Comparison of ENCODE assay signal across 28 cellular contexts in the genomic region with DNA sequence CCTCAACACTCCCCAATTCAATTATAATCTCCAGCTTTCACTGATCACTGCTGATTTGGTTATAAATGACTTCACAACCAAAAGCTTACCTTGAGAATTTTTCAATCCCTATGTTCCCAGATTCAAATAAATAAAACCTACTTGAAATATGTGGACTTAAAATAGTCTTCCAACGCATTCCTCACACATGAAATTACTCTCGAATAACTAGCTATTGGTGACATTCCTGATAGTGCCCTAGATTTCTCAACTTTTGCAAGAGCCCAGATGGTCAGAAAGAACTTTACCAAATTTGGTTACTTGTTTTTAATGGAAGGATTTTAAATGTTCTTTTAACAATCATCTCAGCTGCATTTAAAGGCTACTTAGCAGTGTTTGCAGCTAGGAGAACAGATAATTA.
DNase-seq lines count a peak whose midpoint lies in the region; ATAC-seq, FAIRE-seq and TF ChIP-seq lines count a peak whose summit lies in the region.
"Had no signal": no experiment of that assay in that cellular context is flagged by ENCODE, and none has a peak within 500 bp of the region (broad histone marks: within the 10 kb centered on the region; RNA-seq: fewer than 3 reads in every experiment).

No MANE protein-coding gene starts in this region.

- DNase-seq in left ventricle myocardium superior (no peak), heart right ventricle (no peak), ascending aorta (ENCODE audit: low spot score in 2 of 2) (no peak), osteoblast (ENCODE audit: insufficient read length, low spot score, missing footprints) (peak; percentile 27), GM12891 (ENCODE audit: insufficient read length, low spot score) (no peak)
- DNase-seq in activated T-helper 2 cell treated with anti-CD3 and anti-CD28 coated beads, Interferon-gamma antibody, Interleukin-2, Interleukin-4, amounts not matched to agents 10 μg/mL and 5 μg/mL and 100 μg/mL, durations not matched to agents 14 hours and 24 hours and 36 hours (ENCODE audit: low spot score): no peak
- DNase-seq: AML-193; CD4-positive, alpha-beta T cell; Karpas-422; NCI-H1092; NCI-H1436; NCI-H187; NCI-H2081 treated with DMSO at 0.1 percent for 48 hours; NCI-H2171; NCI-H226; NCI-H510A; NCI-H69; SHP77 had no signal

- intact Hi-C loops in left ventricle myocardium superior (cut with micrococcal nuclease) (no loop called here), heart right ventricle (cut with DNase I) (no loop called here), ascending aorta (cut with DNase I) (loop anchor here (5.0 kb wide), 1 partner anchor 64 kb away; no protein-coding TSS in a partner anchor)
- intact Hi-C loops in activated T-helper 2 cell treated with anti-CD3 and anti-CD28 coated beads, Interferon-gamma antibody, Interleukin-2, Interleukin-4, amounts not matched to agents 10 μg/mL and 5 μg/mL and 100 μg/mL, durations not matched to agents 14 hours and 24 hours and 36 hours (cut with micrococcal nuclease): no loop called here

- H3K27ac ChIP-seq in heart right ventricle (no peak overlapping the region), ascending aorta (peak overlapping the region; percentile 33 to 54), osteoblast (ENCODE audit: low read depth, low read length) (no peak overlapping the region)
- H3K27ac ChIP-seq: 22Rv1; BLaER1 treated with 17β-estradiol and CSF1 and Interleukin-3, amounts not matched to agents 10 nM and 100 nM; RWPE1 had no signal

- no peaks in the 10 kb centered on the region for H3K9me3 Mint-ChIP-seq in activated T-helper 2 cell treated with anti-CD3 and anti-CD28 coated beads, Interferon-gamma antibody, Interleukin-2, Interleukin-4, amounts not matched to agents 10 μg/mL and 5 μg/mL and 100 μg/mL, durations not matched to agents 14 hours and 24 hours and 36 hours
- H3K9me3 Mint-ChIP-seq: CD4-positive, alpha-beta T cell had no signal

- H3K36me3 ChIP-seq in heart right ventricle: no peaks in the 10 kb centered on the region
- H3K36me3 ChIP-seq in ascending aorta: no peaks in the 10 kb centered on the region
- no peaks in the 10 kb centered on the region for H3K36me3 ChIP-seq in osteoblast (ENCODE audit: insufficient read depth, low read length)
- H3K36me3 ChIP-seq: BLaER1 treated with 17β-estradiol and CSF1 and Interleukin-3, amounts not matched to agents 10 nM and 100 nM had no signal

- H3K4me1 ChIP-seq in heart right ventricle (peaks cover 0 to 5% (median 0%) of the 10 kb centered on the region in 9 donors), ascending aorta (peaks cover 0 to 12% of the 10 kb centered on the region in 2 donors), osteoblast (ENCODE audit: insufficient read depth, low read length) (no peaks in the 10 kb centered on the region)
- H3K4me1 ChIP-seq: BLaER1 treated with 17β-estradiol and CSF1 and Interleukin-3, amounts not matched to agents 10 nM and 100 nM had no signal

- H3K79me2 ChIP-seq in osteoblast (ENCODE audit: insufficient read depth, low read length): no peaks in the 10 kb centered on the region

- no peak for FAIRE-seq in GM12891 (lab: Jason Lieb, UNC)
- FAIRE-seq: D721Med, GM12892, H54, HepG2 had no signal

- ATAC-seq in left ventricle myocardium superior (peak; percentile 31), heart right ventricle (no peak), GM21723 (IDR thresholded peaks at IDR 0.05; ENCODE audit: unreplicated experiment) (no peak), HG03565 (IDR thresholded peaks at IDR 0.05; ENCODE audit: unreplicated experiment) (no peak)
- ATAC-seq: HepG2, Panc1 had no signal

- TF ChIP-seq CTCF in heart right ventricle (IDR thresholded peaks at IDR 0.05) (no peak), ascending aorta (IDR thresholded peaks at IDR 0.05) (no peak), osteoblast (IDR thresholded peaks at IDR 0.05; ENCODE audit: extremely low read depth, low read depth, low read length) (no peak)

- no peak overlapping the region for H3K27ac Mint-ChIP-seq in activated T-helper 2 cell treated with anti-CD3 and anti-CD28 coated beads, Interferon-gamma antibody, Interleukin-2, Interleukin-4, amounts not matched to agents 10 μg/mL and 5 μg/mL and 100 μg/mL, durations not matched to agents 14 hours and 24 hours and 36 hours
- H3K27ac Mint-ChIP-seq: CD4-positive, alpha-beta T cell had no signal

- no peaks in the 10 kb centered on the region for H3K36me3 Mint-ChIP-seq in activated T-helper 2 cell treated with anti-CD3 and anti-CD28 coated beads, Interferon-gamma antibody, Interleukin-2, Interleukin-4, amounts not matched to agents 10 μg/mL and 5 μg/mL and 100 μg/mL, durations not matched to agents 14 hours and 24 hours and 36 hours (ENCODE audit: low read depth)

- peaks cover 3% of the 10 kb centered on the region for H3K27me3 Mint-ChIP-seq in activated T-helper 2 cell treated with anti-CD3 and anti-CD28 coated beads, Interferon-gamma antibody, Interleukin-2, Interleukin-4, amounts not matched to agents 10 μg/mL and 5 μg/mL and 100 μg/mL, durations not matched to agents 14 hours and 24 hours and 36 hours (ENCODE audit: low read depth)
- H3K27me3 Mint-ChIP-seq: CD4-positive, alpha-beta T cell had no signal

- no peaks in the 10 kb centered on the region for H4K20me1 ChIP-seq in osteoblast (ENCODE audit: insufficient read depth, low read length)
- H4K20me1 ChIP-seq: BLaER1 treated with 17β-estradiol and CSF1 and Interleukin-3, amounts not matched to agents 10 nM and 100 nM had no signal

- no peak overlapping the region for H3K4me3 ChIP-seq in heart right ventricle
- H3K4me3 ChIP-seq in ascending aorta: no peak overlapping the region
- H3K4me3 ChIP-seq in osteoblast (ENCODE audit: insufficient read depth, low read length): no peak overlapping the region
- H3K4me3 ChIP-seq: BLaER1 treated with 17β-estradiol and CSF1 and Interleukin-3, amounts not matched to agents 10 nM and 100 nM had no signal

- no peak overlapping the region for H2AFZ ChIP-seq in osteoblast (ENCODE audit: low read length)

- no peak for TF ChIP-seq POLR2A in GM12891 (IDR thresholded peaks at IDR 0.05; ENCODE audit: low read depth, low read length)

- no peaks in the 10 kb centered on the region for H3K9me3 ChIP-seq in heart right ventricle
- no peaks in the 10 kb centered on the region for H3K9me3 ChIP-seq in ascending aorta
- no peaks in the 10 kb centered on the region for H3K9me3 ChIP-seq in osteoblast (ENCODE audit: low read depth, low read length)
- H3K9me3 ChIP-seq: BLaER1 treated with 17β-estradiol and CSF1 and Interleukin-3, amounts not matched to agents 10 nM and 100 nM had no signal

- H3K4me3 Mint-ChIP-seq in activated T-helper 2 cell treated with anti-CD3 and anti-CD28 coated beads, Interferon-gamma antibody, Interleukin-2, Interleukin-4, amounts not matched to agents 10 μg/mL and 5 μg/mL and 100 μg/mL, durations not matched to agents 14 hours and 24 hours and 36 hours (ENCODE audit: low read depth): no peak overlapping the region
- H3K4me3 Mint-ChIP-seq: CD4-positive, alpha-beta T cell had no signal

- H3K4me1 Mint-ChIP-seq in activated T-helper 2 cell treated with anti-CD3 and anti-CD28 coated beads, Interferon-gamma antibody, Interleukin-2, Interleukin-4, amounts not matched to agents 10 μg/mL and 5 μg/mL and 100 μg/mL, durations not matched to agents 14 hours and 24 hours and 36 hours (ENCODE audit: low read depth): no peaks in the 10 kb centered on the region

- H3K4me2 ChIP-seq in osteoblast (ENCODE audit: insufficient read depth, low read length): no peak overlapping the region
- H3K4me2 ChIP-seq: BLaER1 treated with 17β-estradiol and CSF1 and Interleukin-3, amounts not matched to agents 10 nM and 100 nM had no signal

- WGBS in heart right ventricle, 2 donors: 64 to 81% methylated on average over 2 of the region's 2 CpGs

- no peaks in the 10 kb centered on the region for H3K27me3 ChIP-seq in heart right ventricle
- no peaks in the 10 kb centered on the region for H3K27me3 ChIP-seq in ascending aorta
- H3K27me3 ChIP-seq in osteoblast (ENCODE audit: insufficient read depth, low read length): no peaks in the 10 kb centered on the region
- H3K27me3 ChIP-seq: BLaER1 treated with 17β-estradiol and CSF1 and Interleukin-3, amounts not matched to agents 10 nM and 100 nM had no signal

TF ChIP-seq in GM12891, 5 proteins besides CTCF, POLR2A, EP300 and RAD21:
- no peak for TF ChIP-seq POLR2AphosphoS5 (IDR thresholded peaks at IDR 0.05; ENCODE audit: low read depth, low read length)
- no peak for TF ChIP-seq TAF1 (IDR thresholded peaks at IDR 0.05; ENCODE audit: low read depth, low read length)
- TF ChIP-seq POU2F2 (IDR thresholded peaks at IDR 0.05; ENCODE audit: low read depth, low read length): no peak
- no peak for TF ChIP-seq SPI1 (IDR thresholded peaks at IDR 0.05; ENCODE audit: low read depth, low read length)
- TF ChIP-seq PAX5 (IDR thresholded peaks at IDR 0.05; ENCODE audit: insufficient read depth, low read length, severe bottlenecking): no peak

Comparison
In these comparisons a context has a peak if more than half of its experiments do, and no peak if none do; other contexts are left out.
1. H3K27ac ChIP-seq: peak in ascending aorta (2 of 2); none in heart right ventricle (0 of 10) and osteoblast (single experiment).